13 cellular contexts compared by ENCODE assay signal in genomic region chr5:67366256-67366655, GRCh38.
A peak's percentile ranks its signal among the peaks of the same experiment; 100 is the strongest.
DNase-seq lines count a peak whose midpoint lies in the region; TF ChIP-seq lines count a peak whose summit lies in the region.
"Had no signal": no experiment of that assay in that cellular context is flagged by ENCODE, and none has a peak within 500 bp of the region (broad histone marks: within the 10 kb centered on the region; RNA-seq: fewer than 3 reads in every experiment).

No MANE protein-coding gene starts in this region.

- in situ Hi-C loops in G401 (cut with HindIII; ENCODE audit: low sequenced_read_pairs), result no loop called here

- TF ChIP-seq CTCF in mesothelial cell of epicardium (IDR thresholded peaks at IDR 0.05; ENCODE audit: unreplicated experiment), result no peak

- DNase-seq in G401 (ENCODE audit: low spot score) (peak; percentile 93), cerebellar nuclear complex (lab: John Stamatoyannopoulos, UW) (peak; percentile 28 to 62), occipital lobe (lab: John Stamatoyannopoulos, UW) (peak; percentile 2), mesothelial cell of epicardium (ENCODE audit: low spot score in 2 of 2, unreplicated experiment in 2 of 2) (no peak), cortex of kidney (lab: John Stamatoyannopoulos, UW) (no peak), retina (no peak)
- DNase-seq: ACHN; CD4-positive, CD25-positive, alpha-beta regulatory T cell; DMS79; HCEC 1CT; HFFc6 had no signal

- no peaks in the 10 kb centered on the region for H3K36me3 Mint-ChIP-seq in mesothelial cell of epicardium
- H3K36me3 Mint-ChIP-seq: CD4-positive, CD25-positive, alpha-beta regulatory T cell had no signal

- H3K4me1 Mint-ChIP-seq in mesothelial cell of epicardium, result peaks cover 4% of the 10 kb centered on the region
- H3K4me1 Mint-ChIP-seq: CD4-positive, CD25-positive, alpha-beta regulatory T cell had no signal

- H3K27ac Mint-ChIP-seq in mesothelial cell of epicardium, result no peak overlapping the region
- H3K27ac Mint-ChIP-seq: CD4-positive, CD25-positive, alpha-beta regulatory T cell; HFFc6 had no signal

- no peaks in the 10 kb centered on the region for H3K27me3 Mint-ChIP-seq in mesothelial cell of epicardium (ENCODE audit: low read depth)

- H3K27ac ChIP-seq in angular gyrus (ENCODE audit: low read depth, low read length), result peak overlapping the region; percentile 6
- H3K27ac ChIP-seq: BLaER1 treated with 17β-estradiol and CSF1 and Interleukin-3, amounts not matched to agents 10 nM and 100 nM had no signal

- no peak overlapping the region for H3K4me3 Mint-ChIP-seq in mesothelial cell of epicardium
- H3K4me3 Mint-ChIP-seq: CD4-positive, CD25-positive, alpha-beta regulatory T cell; HFFc6 had no signal

- H3K9me3 Mint-ChIP-seq in mesothelial cell of epicardium, result peaks cover 4% of the 10 kb centered on the region
- H3K9me3 Mint-ChIP-seq: HFFc6 had no signal

Comparison
In these comparisons a context has a peak if more than half of its experiments do, and no peak if none do; other contexts are left out.
1. DNase-seq: peak in G401 (single experiment), cerebellar nuclear complex (2 of 2) and occipital lobe (single experiment); none in mesothelial cell of epicardium (0 of 2), cortex of kidney (single experiment) and retina (single experiment).